In genomic region chr2:233395687-233396086, GRCh38 we compare ENCODE assay signal across 21 cellular contexts. TPM values are rescaled to one million over a fixed set of nuclear protein-coding genes. Genes with fewer than 3 reads are reported as not detected.
DNase-seq lines count a peak whose midpoint lies in the region; ATAC-seq and TF ChIP-seq lines count a peak whose summit lies in the region.
"Had no signal": no experiment of that assay in that cellular context is flagged by ENCODE, and none has a peak within 500 bp of the region (broad histone marks: within the 10 kb centered on the region; RNA-seq: fewer than 3 reads in every experiment).

No MANE protein-coding gene starts in this region.

- intact Hi-C loops in activated CD8-positive, alpha-beta T cell treated with anti-CD3 and anti-CD28 coated beads for 36 hours (cut with micrococcal nuclease): no loop called here
- intact Hi-C loops in activated T-helper 1 cell treated with anti-CD3 and anti-CD28 coated beads, Interleukin-12 subunit alpha, Interleukin-12 subunit beta, Interleukin-2, Interleukin-4 antibody, amounts not matched to agents 30 ng/mL and 10 ng/mL and 1 ng/mL, durations not matched to agents 14 hours and 24 hours and 36 hours (cut with micrococcal nuclease): no loop called here

- H3K36me3 ChIP-seq in CD8-positive, alpha-beta memory T cell (ENCODE audit: insufficient read depth, low read length): no peaks in the 10 kb centered on the region

- TF ChIP-seq CTCF in activated CD8-positive, alpha-beta T cell treated with anti-CD3 and anti-CD28 coated beads for 36 hours (IDR thresholded peaks at IDR 0.05): no peak

- H3K27me3 Mint-ChIP-seq in CD8-positive, alpha-beta memory T cell: no peaks in the 10 kb centered on the region
- H3K27me3 Mint-ChIP-seq in activated CD8-positive, alpha-beta T cell treated with anti-CD3 and anti-CD28 coated beads for 36 hours: no peaks in the 10 kb centered on the region
- H3K27me3 Mint-ChIP-seq in stimulated activated naive B cell treated with anti-CD40 and anti-IgM and Interleukin-4, amounts not matched to agents 10 μg/mL and 1 μg/mL and 100 μg/mL, for 72 hours: no peaks in the 10 kb centered on the region
- no peaks in the 10 kb centered on the region for H3K27me3 Mint-ChIP-seq in activated T-helper 1 cell treated with anti-CD3 and anti-CD28 coated beads, Interleukin-12 subunit alpha, Interleukin-12 subunit beta, Interleukin-2, Interleukin-4 antibody, amounts not matched to agents 30 ng/mL and 10 ng/mL and 1 ng/mL, durations not matched to agents 14 hours and 24 hours and 36 hours (ENCODE audit: insufficient read depth)

- H3K9me3 Mint-ChIP-seq in CD8-positive, alpha-beta memory T cell: no peaks in the 10 kb centered on the region
- H3K9me3 Mint-ChIP-seq in activated CD8-positive, alpha-beta T cell treated with anti-CD3 and anti-CD28 coated beads for 36 hours: no peaks in the 10 kb centered on the region
- no peaks in the 10 kb centered on the region for H3K9me3 Mint-ChIP-seq in stimulated activated naive B cell treated with anti-CD40 and anti-IgM and Interleukin-4, amounts not matched to agents 10 μg/mL and 1 μg/mL and 100 μg/mL, for 72 hours
- H3K9me3 Mint-ChIP-seq in activated T-helper 1 cell treated with anti-CD3 and anti-CD28 coated beads, Interleukin-12 subunit alpha, Interleukin-12 subunit beta, Interleukin-2, Interleukin-4 antibody, amounts not matched to agents 30 ng/mL and 10 ng/mL and 1 ng/mL, durations not matched to agents 14 hours and 24 hours and 36 hours: no peaks in the 10 kb centered on the region

- peaks cover 48 to 57% (median 49%) of the 10 kb centered on the region in 3 donors for H3K4me1 Mint-ChIP-seq in CD8-positive, alpha-beta memory T cell
- H3K4me1 Mint-ChIP-seq in activated CD8-positive, alpha-beta T cell treated with anti-CD3 and anti-CD28 coated beads for 36 hours (ENCODE audit: low read depth): peaks cover 46% of the 10 kb centered on the region
- H3K4me1 Mint-ChIP-seq in stimulated activated naive B cell treated with anti-CD40 and anti-IgM and Interleukin-4, amounts not matched to agents 10 μg/mL and 1 μg/mL and 100 μg/mL, for 72 hours: peaks cover 40 to 64% of the 10 kb centered on the region in 2 donors
- H3K4me1 Mint-ChIP-seq in activated T-helper 1 cell treated with anti-CD3 and anti-CD28 coated beads, Interleukin-12 subunit alpha, Interleukin-12 subunit beta, Interleukin-2, Interleukin-4 antibody, amounts not matched to agents 30 ng/mL and 10 ng/mL and 1 ng/mL, durations not matched to agents 14 hours and 24 hours and 36 hours (ENCODE audit: low read depth): peaks cover 28% of the 10 kb centered on the region

- H3K36me3 Mint-ChIP-seq in CD8-positive, alpha-beta memory T cell: peaks cover 6 to 56% (median 11%) of the 10 kb centered on the region in 3 donors
- H3K36me3 Mint-ChIP-seq in activated CD8-positive, alpha-beta T cell treated with anti-CD3 and anti-CD28 coated beads for 36 hours (ENCODE audit: low read depth): peaks cover 36% of the 10 kb centered on the region
- peaks cover 55 to 65% of the 10 kb centered on the region in 2 donors for H3K36me3 Mint-ChIP-seq in stimulated activated naive B cell treated with anti-CD40 and anti-IgM and Interleukin-4, amounts not matched to agents 10 μg/mL and 1 μg/mL and 100 μg/mL, for 72 hours
- H3K36me3 Mint-ChIP-seq in activated T-helper 1 cell treated with anti-CD3 and anti-CD28 coated beads, Interleukin-12 subunit alpha, Interleukin-12 subunit beta, Interleukin-2, Interleukin-4 antibody, amounts not matched to agents 30 ng/mL and 10 ng/mL and 1 ng/mL, durations not matched to agents 14 hours and 24 hours and 36 hours (ENCODE audit: low read depth): peaks cover 28% of the 10 kb centered on the region

- no peak overlapping the region for H3K4me3 ChIP-seq in CD8-positive, alpha-beta memory T cell (ENCODE audit: low read length)

- DNase-seq in CD8-positive, alpha-beta memory T cell: no peak
- DNase-seq in activated CD8-positive, alpha-beta T cell treated with anti-CD3 and anti-CD28 coated beads for 36 hours: no peak
- DNase-seq in mesenteric fat pad (ENCODE audit: low spot score) (peak; percentile 18), NCI-H2029 treated with DMSO at 0.1 percent for 48 hours (lab: John Stamatoyannopoulos, UW) (no peak), RKO (ENCODE audit: low spot score) (no peak)
- no peak for DNase-seq in stimulated activated naive B cell treated with anti-CD40 and anti-IgM and Interleukin-4, amounts not matched to agents 10 μg/mL and 1 μg/mL and 100 μg/mL, for 72 hours
- DNase-seq in activated T-helper 1 cell treated with anti-CD3 and anti-CD28 coated beads, Interleukin-12 subunit alpha, Interleukin-12 subunit beta, Interleukin-2, Interleukin-4 antibody, amounts not matched to agents 30 ng/mL and 10 ng/mL and 1 ng/mL, durations not matched to agents 14 hours and 24 hours and 36 hours (ENCODE audit: low spot score): no peak
- DNase-seq: ACHN, DMS53, GF-D8, KG1, NCI-H1092, NCI-H1436 treated with DMSO at 0.1 percent for 48 hours, NCI-H1930, NCI-H226, NCI-H510A treated with DMSO at 0.1 percent for 48 hours, NCI-H748 treated with DMSO at 0.1 percent for 48 hours had no signal

- H3K27ac ChIP-seq in CD8-positive, alpha-beta memory T cell (ENCODE audit: low read depth, low read length): no peak overlapping the region
- H3K27ac ChIP-seq: HL-60 had no signal

- peak overlapping the region in 5 of 8 donors; percentile 23 to 86 (median 75) for H3K27ac Mint-ChIP-seq in CD8-positive, alpha-beta memory T cell
- H3K27ac Mint-ChIP-seq in activated CD8-positive, alpha-beta T cell treated with anti-CD3 and anti-CD28 coated beads for 36 hours: peak overlapping the region; percentile 3
- H3K27ac Mint-ChIP-seq in stimulated activated naive B cell treated with anti-CD40 and anti-IgM and Interleukin-4, amounts not matched to agents 10 μg/mL and 1 μg/mL and 100 μg/mL, for 72 hours: peak overlapping the region; percentile 28
- no peak overlapping the region for H3K27ac Mint-ChIP-seq in activated T-helper 1 cell treated with anti-CD3 and anti-CD28 coated beads, Interleukin-12 subunit alpha, Interleukin-12 subunit beta, Interleukin-2, Interleukin-4 antibody, amounts not matched to agents 30 ng/mL and 10 ng/mL and 1 ng/mL, durations not matched to agents 14 hours and 24 hours and 36 hours

- no peak for ATAC-seq in activated CD8-positive, alpha-beta T cell treated with anti-CD3 and anti-CD28 coated beads for 36 hours
- ATAC-seq in stimulated activated naive B cell treated with anti-CD40 and anti-IgM and Interleukin-4, amounts not matched to agents 10 μg/mL and 1 μg/mL and 100 μg/mL, for 72 hours (replicated peaks): no peak
- ATAC-seq in GM19023 (IDR thresholded peaks at IDR 0.05; ENCODE audit: unreplicated experiment): no peak
- ATAC-seq: Panc1, SK-N-SH treated with all-trans-retinoic acid at 6 μM for 48 hours had no signal

- no peaks in the 10 kb centered on the region for H3K9me3 ChIP-seq in CD8-positive, alpha-beta memory T cell (ENCODE audit: low read length)

- CTCF ChIA-PET in CD8-positive, alpha-beta memory T cell (lab: Charles Lee): interaction anchor here (0.7 to 1.3 kb wide), 5 partner anchors 9 to 48 kb away, joined by 3 to 6 read pairs (median 3); no protein-coding TSS in a partner anchor
- CTCF ChIA-PET in activated CD8-positive, alpha-beta T cell treated with anti-CD3 and anti-CD28 coated beads for 36 hours (lab: Charles Lee): interaction anchor here (1.1 to 4.5 kb wide), 4 partner anchors 8 to 31 kb away, joined by 3 to 16 read pairs (median 4); no protein-coding TSS in a partner anchor

- no peaks in the 10 kb centered on the region for H3K27me3 ChIP-seq in CD8-positive, alpha-beta memory T cell (ENCODE audit: insufficient read depth, low read length, poor library complexity, severe bottlenecking)

- POLR2A ChIA-PET in CD8-positive, alpha-beta memory T cell (lab: Charles Lee): no interaction called here
- POLR2A ChIA-PET in activated CD8-positive, alpha-beta T cell treated with anti-CD3 and anti-CD28 coated beads for 36 hours (lab: Charles Lee): interaction anchor here (0.7 to 1.2 kb wide), 3 partner anchors 11 to 31 kb away, joined by 3 to 4 read pairs (median 4); no protein-coding TSS in a partner anchor

- H3K4me3 Mint-ChIP-seq in CD8-positive, alpha-beta memory T cell: peak overlapping the region in 1 of 7 donors; percentile 51
- no peak overlapping the region for H3K4me3 Mint-ChIP-seq in activated CD8-positive, alpha-beta T cell treated with anti-CD3 and anti-CD28 coated beads for 36 hours
- H3K4me3 Mint-ChIP-seq in stimulated activated naive B cell treated with anti-CD40 and anti-IgM and Interleukin-4, amounts not matched to agents 10 μg/mL and 1 μg/mL and 100 μg/mL, for 72 hours: no peak overlapping the region
- no peak overlapping the region for H3K4me3 Mint-ChIP-seq in activated T-helper 1 cell treated with anti-CD3 and anti-CD28 coated beads, Interleukin-12 subunit alpha, Interleukin-12 subunit beta, Interleukin-2, Interleukin-4 antibody, amounts not matched to agents 30 ng/mL and 10 ng/mL and 1 ng/mL, durations not matched to agents 14 hours and 24 hours and 36 hours

- peaks cover 25% of the 10 kb centered on the region for H3K4me1 ChIP-seq in CD8-positive, alpha-beta memory T cell (ENCODE audit: insufficient read depth, low read length)

RNA-seq across cellular contexts. Expression of gene DGKD, which starts 41.4 kb away (rescaled TPM):
- 10 to 100 TPM; 54.2 to 61.9 TPM for total RNA-seq in CD8-positive, alpha-beta memory T cell
- polyA plus RNA-seq in CD8-positive, alpha-beta memory T cell: 32.6 TPM
- total RNA-seq in activated CD8-positive, alpha-beta T cell treated with anti-CD3 and anti-CD28 coated beads for 36 hours: 10 to 100 TPM; 89.6 to 99.5 TPM
- total RNA-seq in mesenteric fat pad: 67.2 TPM
- 42.5 and 43.7 TPM in 2 replicates for total RNA-seq in activated T-helper 1 cell treated with anti-CD3 and anti-CD28 coated beads, Interleukin-12 subunit alpha, Interleukin-12 subunit beta, Interleukin-2, Interleukin-4 antibody, amounts not matched to agents 30 ng/mL and 10 ng/mL and 1 ng/mL, durations not matched to agents 14 hours and 24 hours and 36 hours
